Comparison of ENCODE assay signal across 8 cellular contexts in genomic region chr1:114979278-114979891, GRCh38. TPM values are rescaled to one million over a fixed set of nuclear protein-coding genes. Genes with fewer than 3 reads are reported as not detected.
DNase-seq lines count a peak whose midpoint lies in the region; ATAC-seq and FAIRE-seq lines count a peak whose summit lies in the region.

No MANE protein-coding gene starts in this region.

- H3K9me3 Mint-ChIP-seq in activated CD4-positive, alpha-beta T cell treated with anti-CD3 and anti-CD28 coated beads, Interleukin-2, amount 10 ng/mL, durations not matched to agents 24 days and 14 days, result peaks cover 6% of the 10 kb centered on the region

- peak; percentile 48 for FAIRE-seq in GM19239 (lab: Jason Lieb, UNC)

- ATAC-seq in HG03139 (IDR thresholded peaks at IDR 0.05; ENCODE audit: unreplicated experiment), result no peak

- H3K4me1 Mint-ChIP-seq in activated CD4-positive, alpha-beta T cell treated with anti-CD3 and anti-CD28 coated beads, Interleukin-2, amount 10 ng/mL, durations not matched to agents 24 days and 14 days, result no peaks in the 10 kb centered on the region

- peak; percentile 31 for DNase-seq in AG20443 (ENCODE audit: low spot score)
- peak; percentile 23 for DNase-seq in GM19239 (ENCODE audit: insufficient read length, low spot score)
- peak; percentile 20 for DNase-seq in NCI-H2227 treated with DMSO at 0.1 percent for 48 hours (lab: John Stamatoyannopoulos, UW)
- DNase-seq in activated CD4-positive, alpha-beta T cell treated with anti-CD3 and anti-CD28 coated beads, Interleukin-2, amount 10 ng/mL, durations not matched to agents 24 days and 14 days, result peak; percentile 88
- DNase-seq in dermis microvascular lymphatic vessel endothelial cell (ENCODE audit: low read depth in 2 of 2), result peak; percentile 52 to 66
- peak; percentile 60 for DNase-seq in medulla oblongata (ENCODE audit: extremely low spot score)
- peak; percentile 17 for DNase-seq in stimulated activated CD8-positive, alpha-beta memory T cell treated with anti-CD3 and anti-CD28 coated beads, Interleukin-15, amount 100 ng/mL, for 24 hours (ENCODE audit: low read depth)

- no peak overlapping the region for H3K4me3 Mint-ChIP-seq in activated CD4-positive, alpha-beta T cell treated with anti-CD3 and anti-CD28 coated beads, Interleukin-2, amount 10 ng/mL, durations not matched to agents 24 days and 14 days

- H3K36me3 Mint-ChIP-seq in activated CD4-positive, alpha-beta T cell treated with anti-CD3 and anti-CD28 coated beads, Interleukin-2, amount 10 ng/mL, durations not matched to agents 24 days and 14 days (ENCODE audit: low read depth), result no peaks in the 10 kb centered on the region

- peaks cover 18% of the 10 kb centered on the region for H3K27me3 Mint-ChIP-seq in activated CD4-positive, alpha-beta T cell treated with anti-CD3 and anti-CD28 coated beads, Interleukin-2, amount 10 ng/mL, durations not matched to agents 24 days and 14 days

- intact Hi-C loops in activated CD4-positive, alpha-beta T cell treated with anti-CD3 and anti-CD28 coated beads, Interleukin-2, amount 10 ng/mL, durations not matched to agents 24 days and 14 days (cut with micrococcal nuclease), result loop anchor here (1.0 to 10.0 kb wide), 3 partner anchors 73 to 615 kb away; no protein-coding TSS in a partner anchor

- no peak overlapping the region for H3K27ac Mint-ChIP-seq in activated CD4-positive, alpha-beta T cell treated with anti-CD3 and anti-CD28 coated beads, Interleukin-2, amount 10 ng/mL, durations not matched to agents 24 days and 14 days

RNA-seq across cellular contexts. Expression of gene TSHB, which starts 50.2 kb away (rescaled TPM):
- not detected in 2 replicates for total RNA-seq in activated CD4-positive, alpha-beta T cell treated with anti-CD3 and anti-CD28 coated beads, Interleukin-2, amount 10 ng/mL, durations not matched to agents 24 days and 14 days
- total RNA-seq in dermis microvascular lymphatic vessel endothelial cell, result not detected in 2 replicates

Comparison
In these comparisons a context has a peak if more than half of its experiments do, and no peak if none do; other contexts are left out.
1. DNase-seq: peak in every context shown above with its lines; median percentile 88 in activated CD4-positive, alpha-beta T cell treated with anti-CD3 and anti-CD28 coated beads, Interleukin-2, amount 10 ng/mL, durations not matched to agents 24 days and 14 days; 60 in medulla oblongata; 59 in dermis microvascular lymphatic vessel endothelial cell; 31 in AG20443; 23 in GM19239; 20 in NCI-H2227 treated with DMSO at 0.1 percent for 48 hours; 17 in stimulated activated CD8-positive, alpha-beta memory T cell treated with anti-CD3 and anti-CD28 coated beads, Interleukin-15, amount 100 ng/mL, for 24 hours.